ENCODE assay signal across 1 cellular context in the genomic region with DNA sequence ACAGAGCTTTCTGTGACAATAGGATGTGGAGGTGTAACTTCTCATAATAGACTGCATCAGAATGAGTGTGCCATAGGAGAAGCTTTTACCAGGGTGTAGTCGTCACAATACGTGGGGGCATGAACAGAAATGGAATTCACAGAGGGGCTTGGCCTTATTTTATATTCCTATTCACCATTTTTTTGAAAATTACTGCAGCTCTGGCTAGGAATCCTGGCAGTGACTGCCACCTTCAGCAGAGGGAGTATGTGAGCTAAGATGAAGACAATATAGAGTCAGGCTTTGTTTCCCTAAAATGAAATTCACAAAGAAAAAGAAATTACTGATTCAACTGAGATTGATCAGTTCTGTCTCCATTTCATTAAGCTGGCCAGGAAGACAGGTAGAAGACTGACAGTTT.
TF ChIP-seq lines count a peak whose summit lies in the region.

No MANE protein-coding gene starts in this region.

TF ChIP-seq in endothelial cell of umbilical vein, 7 proteins besides CTCF, POLR2A, EP300 and RAD21:
- TF ChIP-seq EZH2 (IDR thresholded peaks at IDR 0.05; ENCODE audit: borderline replicate concordance, low read depth, low read length, severe bottlenecking), result no peak
- TF ChIP-seq GATA2 (IDR thresholded peaks at IDR 0.05; ENCODE audit: insufficient read depth, insufficient read length, low read depth, low read length), result no peak
- no peak for TF ChIP-seq JUN (IDR thresholded peaks at IDR 0.05; ENCODE audit: borderline replicate concordance, insufficient read depth, insufficient read length, low read depth)
- no peak for TF ChIP-seq MYC (IDR thresholded peaks at IDR 0.05; ENCODE audit: low read depth, low read length)
- TF ChIP-seq MAX (IDR thresholded peaks at IDR 0.05; ENCODE audit: insufficient read depth, insufficient read length), result no peak
- no peak for TF ChIP-seq FOS (IDR thresholded peaks at IDR 0.05; ENCODE audit: borderline replicate concordance, insufficient read depth, low read length)
